ENCODE assay signal across 8 cellular contexts in the genomic region with DNA sequence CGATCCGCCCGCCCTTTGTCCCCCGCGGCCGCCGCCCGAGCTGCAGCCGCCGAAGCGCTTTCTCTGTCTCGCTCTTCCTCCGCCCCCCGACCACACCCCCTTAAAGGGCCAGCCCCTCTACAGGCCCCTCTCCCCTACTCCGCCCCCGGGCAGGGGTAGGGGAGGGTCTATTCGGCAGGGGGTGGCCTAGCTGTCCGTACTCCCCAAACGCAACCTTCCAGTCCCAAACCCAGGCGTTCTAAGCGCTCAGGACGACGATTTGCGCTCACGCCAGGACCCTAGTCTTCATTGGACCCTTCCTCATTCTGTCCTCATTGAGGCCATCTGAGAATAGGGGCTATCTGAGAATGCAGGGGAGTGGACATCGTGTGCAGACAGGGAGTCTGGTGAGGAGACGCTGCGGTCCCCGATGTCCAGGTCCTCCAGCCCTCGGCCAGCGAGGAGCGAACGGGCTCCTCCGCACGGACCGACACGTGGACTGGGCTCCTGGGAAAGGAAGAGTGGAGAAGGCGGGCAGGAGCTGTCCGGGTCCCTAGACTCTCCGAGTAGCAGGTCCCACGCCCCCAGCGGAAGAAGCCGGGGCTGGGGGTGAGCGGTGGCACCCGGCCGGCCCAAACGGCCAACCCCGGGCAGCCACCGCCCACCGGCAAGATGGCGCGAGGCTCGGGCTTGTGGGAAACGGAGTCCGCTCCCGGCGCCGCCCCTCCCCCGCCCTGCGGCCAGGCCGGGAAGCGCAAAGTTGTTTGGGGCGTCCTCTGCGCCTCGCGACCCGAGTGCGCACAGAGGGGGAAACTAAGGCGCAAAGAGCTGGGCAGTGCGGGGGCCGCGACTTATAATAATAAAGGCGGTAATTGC. TPM values are rescaled to one million over a fixed set of nuclear protein-coding genes. Genes with fewer than 3 reads are reported as not detected.
A peak's percentile ranks its signal among the peaks of the same experiment; 100 is the strongest.
DNase-seq lines count a peak whose midpoint lies in the region; ATAC-seq and TF ChIP-seq lines count a peak whose summit lies in the region.

A gene with protein sequence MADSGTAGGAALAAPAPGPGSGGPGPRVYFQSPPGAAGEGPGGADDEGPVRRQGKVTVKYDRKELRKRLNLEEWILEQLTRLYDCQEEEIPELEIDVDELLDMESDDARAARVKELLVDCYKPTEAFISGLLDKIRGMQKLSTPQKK (minus strand): TSS at position 70 of the 855 bp plus-strand sequence. CDS start 270 bp downstream, outside the sequence.

- WGBS in adipose tissue, 3 donors, result 0 to 1% (median 1%) methylated on average over 39 to 69 of the region's 73 CpGs
- 0 to 1% (median 1%) methylated on average over 34 to 71 of the region's 73 CpGs for WGBS in ovary, 3 donors

- TF ChIP-seq EP300 in ovary (IDR thresholded peaks at IDR 0.05), result no peak

- H3K27ac ChIP-seq in CD4-positive, alpha-beta T cell (ENCODE audit: low read depth, low read length), result peak within 1 kb of the TSS; percentile 48
- H3K27ac ChIP-seq in adipose tissue (ENCODE audit: low read depth, low read length), result no peak within 1 kb of the TSS
- H3K27ac ChIP-seq in cardiac muscle cell, result peak within 1 kb of the TSS; percentile 76
- peak within 1 kb of the TSS; percentile 41 to 69 for H3K27ac ChIP-seq in ovary

- H3K9me3 ChIP-seq in CD4-positive, alpha-beta T cell (ENCODE audit: control insufficient read depth, low read length), result no peaks in the 10 kb centered on the region
- H3K9me3 ChIP-seq in cardiac muscle cell (ENCODE audit: low read depth) (no peaks in the 10 kb centered on the region), ovary (no peaks in the 10 kb centered on the region)

- H3K4me1 ChIP-seq in cardiac muscle cell (ENCODE audit: low read depth) (peaks cover 5% of the 10 kb centered on the region), ovary (ENCODE audit: insufficient read depth) (peaks cover 16% of the 10 kb centered on the region)

- POLR2A ChIA-PET in CD4-positive, alpha-beta T cell (lab: Charles Lee), result interaction anchor here (0.8 to 6.2 kb wide), 12 partner anchors 14 to 261 kb away, joined by 3 to 65 read pairs (median 13); partner anchors contain the start of genes BAD, ESRRA, FERMT3 and GPR137
- POLR2A ChIA-PET in T-cell (lab: Charles Lee), result no interaction called here

- peak within 1 kb of the TSS; percentile 94 for H3K4me3 Mint-ChIP-seq in CD4-positive, alpha-beta T cell
- peak within 1 kb of the TSS; percentile 80 to 90 (median 89) for H3K4me3 Mint-ChIP-seq in T-cell
- H3K4me3 Mint-ChIP-seq in type B pancreatic cell, result peak within 1 kb of the TSS; percentile 94

- H3K36me3 ChIP-seq in cardiac muscle cell (no peaks in the 10 kb centered on the region), ovary (no peaks in the 10 kb centered on the region)

- peaks cover 12% of the 10 kb centered on the region for H3K36me3 Mint-ChIP-seq in CD4-positive, alpha-beta T cell (ENCODE audit: low read depth)
- H3K36me3 Mint-ChIP-seq in T-cell, result no peaks in the 10 kb centered on the region
- H3K36me3 Mint-ChIP-seq in type B pancreatic cell, result no peaks in the 10 kb centered on the region

- H3K27ac Mint-ChIP-seq in CD4-positive, alpha-beta T cell, result peak within 1 kb of the TSS; percentile 82
- H3K27ac Mint-ChIP-seq in T-cell (peak within 1 kb of the TSS; percentile 87 to 88), type B pancreatic cell (peak within 1 kb of the TSS; percentile 99)

- no peak for TF ChIP-seq POLR2A in ovary (IDR thresholded peaks at IDR 0.05)

- H3K9me3 Mint-ChIP-seq in CD4-positive, alpha-beta T cell, result no peaks in the 10 kb centered on the region
- H3K9me3 Mint-ChIP-seq in T-cell, result no peaks in the 10 kb centered on the region
- no peaks in the 10 kb centered on the region for H3K9me3 Mint-ChIP-seq in type B pancreatic cell

- peak within 1 kb of the TSS; percentile 48 for H3K4me3 ChIP-seq in cardiac muscle cell
- peak within 1 kb of the TSS; percentile 64 for H3K4me3 ChIP-seq in ovary

- ATAC-seq in CD4-positive, alpha-beta T cell (ENCODE audit: poor library complexity), result peak; percentile 63
- ATAC-seq in T-cell (replicated peaks in 1 of 4), result peak; percentile 69 to 72 (median 70)

- no peaks in the 10 kb centered on the region for H3K27me3 ChIP-seq in CD4-positive, alpha-beta T cell (ENCODE audit: control insufficient read depth, insufficient read depth, low read length)
- H3K27me3 ChIP-seq in cardiac muscle cell (no peaks in the 10 kb centered on the region), ovary (no peaks in the 10 kb centered on the region)

- CTCF ChIA-PET in CD4-positive, alpha-beta T cell (lab: Charles Lee), result interaction anchor here (1.0 to 3.9 kb wide), 7 partner anchors 12 to 61 kb away, joined by 3 to 15 read pairs (median 8); partner anchors contain the start of genes NUDT22, STIP1 and TRPT1
- CTCF ChIA-PET in T-cell (lab: Charles Lee), result no interaction called here

- intact Hi-C loops in CD4-positive, alpha-beta T cell (cut with DNase I, micrococcal nuclease), result loop anchor here (1.0 kb wide), 2 partner anchors 22 to 23 kb away; no protein-coding TSS in a partner anchor
- intact Hi-C loops in ovary (cut with DNase I), result no loop called here

- peak; percentile 60 to 81 (median 70) for DNase-seq in CD4-positive, alpha-beta T cell
- DNase-seq in GOT3 (lab: John Stamatoyannopoulos, UW) (peak; percentile 57), NCI-H1417 treated with DMSO at 0.1 percent for 48 hours (lab: John Stamatoyannopoulos, UW) (peak; percentile 44), T-cell (peak; percentile 42 to 82 (median 71)), cardiac muscle cell (ENCODE audit: low read depth in 1 of 2, low spot score in 1 of 2) (peak; percentile 91 to 94), ovary (peak; percentile 84 to 91 (median 88)), type B pancreatic cell (ENCODE audit: extremely low spot score, unreplicated experiment) (peak; percentile 90)

- H3K4me1 Mint-ChIP-seq in CD4-positive, alpha-beta T cell (ENCODE audit: low read depth), result peaks cover 41% of the 10 kb centered on the region
- H3K4me1 Mint-ChIP-seq in T-cell, result peaks cover 36 to 50% (median 40%) of the 10 kb centered on the region in 3 donors
- H3K4me1 Mint-ChIP-seq in type B pancreatic cell (ENCODE audit: unreplicated experiment), result peaks cover 16% of the 10 kb centered on the region

- no peaks in the 10 kb centered on the region for H3K27me3 Mint-ChIP-seq in CD4-positive, alpha-beta T cell
- H3K27me3 Mint-ChIP-seq in T-cell (no peaks in the 10 kb centered on the region), type B pancreatic cell (no peaks in the 10 kb centered on the region)

- no peak for TF ChIP-seq CTCF in CD4-positive, alpha-beta T cell (IDR thresholded peaks at IDR 0.05)
- TF ChIP-seq CTCF in cardiac muscle cell (IDR thresholded peaks at IDR 0.05; ENCODE audit: low read depth, low read length) (no peak), ovary (IDR thresholded peaks at IDR 0.05) (peak in 1 of 3 donors; percentile 29), type B pancreatic cell (conservative IDR thresholded peaks at IDR 0.05) (peak; percentile 33)

RNA-seq across cellular contexts. Expression of the gene that starts here (rescaled TPM):
- total RNA-seq in CD4-positive, alpha-beta T cell, result 10 to 100 TPM; 17.1 to 21.0 TPM
- total RNA-seq in T-cell, result 100 to 1,000 TPM in 1 of 5 donors, 10 to 100 TPM in 4; 31.2 to 143 (median 88.1) TPM
- polyA plus RNA-seq in adipose tissue, result 100 to 1,000 TPM; 102 to 148 (median 139) TPM
- 220 and 240 TPM in 2 replicates for total RNA-seq in cardiac muscle cell
- polyA plus RNA-seq in cardiac muscle cell, result 238 and 288 TPM in 2 replicates
- 10 to 100 TPM; 27.8 to 71.3 (median 60.3) TPM for total RNA-seq in ovary
- polyA plus RNA-seq in ovary, result 10 to 100 TPM; 15.1 to 36.0 TPM
- 187 and 274 TPM in 2 replicates for total RNA-seq in type B pancreatic cell (ENCODE audit: low replicate concordance)

Comparison
In these comparisons a context has a peak if more than half of its experiments do, and no peak if none do; other contexts are left out.
1. intact Hi-C loops: an anchor here in CD4-positive, alpha-beta T cell (1.0 kb wide); none called in ovary.